ENCODE assay signal across 9 cellular contexts in the genomic region with DNA sequence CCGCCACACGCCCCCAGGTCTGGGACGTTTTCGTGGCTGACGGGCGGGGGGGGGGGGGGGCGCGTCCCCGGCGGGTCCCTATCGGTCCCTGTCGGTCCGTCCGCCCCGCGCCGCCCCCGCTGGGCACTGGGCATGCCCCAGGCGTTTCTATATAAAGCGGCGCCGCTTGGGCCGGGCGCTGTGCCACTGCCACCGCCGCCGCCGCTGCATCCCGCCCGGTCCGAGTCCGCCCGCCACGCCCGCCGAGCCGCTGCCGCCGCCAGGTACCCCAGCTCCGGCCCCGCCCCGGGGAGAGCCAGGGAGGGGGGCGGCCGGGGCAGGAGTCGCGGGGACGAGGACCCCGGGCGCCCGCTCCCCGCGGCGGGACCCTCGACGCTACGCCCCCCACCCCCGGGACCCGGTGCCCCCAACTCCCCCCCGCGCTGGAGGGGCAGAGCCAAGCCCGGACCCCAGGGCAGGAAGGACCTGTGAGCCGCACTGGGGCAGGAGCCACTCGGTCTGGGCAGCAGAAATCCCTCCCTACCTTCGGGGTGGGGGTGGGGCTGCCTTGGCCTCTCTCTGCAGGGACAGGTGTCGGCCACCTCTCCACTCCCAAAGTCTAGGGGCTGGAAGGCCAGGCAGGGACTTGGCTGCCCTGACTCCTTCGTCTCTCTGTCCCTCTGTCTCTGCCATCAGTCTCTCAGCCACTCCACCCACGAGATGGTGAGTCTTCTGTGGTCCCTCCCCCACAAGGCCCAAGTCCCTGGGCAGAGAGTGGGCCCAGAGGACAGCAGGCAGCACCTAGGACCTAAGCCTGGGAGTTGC. TPM values are rescaled to one million over a fixed set of nuclear protein-coding genes. Genes with fewer than 3 reads are reported as not detected.
DNase-seq lines count a peak whose midpoint lies in the region; ATAC-seq and TF ChIP-seq lines count a peak whose summit lies in the region.
"Had no signal": no experiment of that assay in that cellular context is flagged by ENCODE, and none has a peak within 500 bp of the region (broad histone marks: within the 10 kb centered on the region; RNA-seq: fewer than 3 reads in every experiment).

A gene with protein sequence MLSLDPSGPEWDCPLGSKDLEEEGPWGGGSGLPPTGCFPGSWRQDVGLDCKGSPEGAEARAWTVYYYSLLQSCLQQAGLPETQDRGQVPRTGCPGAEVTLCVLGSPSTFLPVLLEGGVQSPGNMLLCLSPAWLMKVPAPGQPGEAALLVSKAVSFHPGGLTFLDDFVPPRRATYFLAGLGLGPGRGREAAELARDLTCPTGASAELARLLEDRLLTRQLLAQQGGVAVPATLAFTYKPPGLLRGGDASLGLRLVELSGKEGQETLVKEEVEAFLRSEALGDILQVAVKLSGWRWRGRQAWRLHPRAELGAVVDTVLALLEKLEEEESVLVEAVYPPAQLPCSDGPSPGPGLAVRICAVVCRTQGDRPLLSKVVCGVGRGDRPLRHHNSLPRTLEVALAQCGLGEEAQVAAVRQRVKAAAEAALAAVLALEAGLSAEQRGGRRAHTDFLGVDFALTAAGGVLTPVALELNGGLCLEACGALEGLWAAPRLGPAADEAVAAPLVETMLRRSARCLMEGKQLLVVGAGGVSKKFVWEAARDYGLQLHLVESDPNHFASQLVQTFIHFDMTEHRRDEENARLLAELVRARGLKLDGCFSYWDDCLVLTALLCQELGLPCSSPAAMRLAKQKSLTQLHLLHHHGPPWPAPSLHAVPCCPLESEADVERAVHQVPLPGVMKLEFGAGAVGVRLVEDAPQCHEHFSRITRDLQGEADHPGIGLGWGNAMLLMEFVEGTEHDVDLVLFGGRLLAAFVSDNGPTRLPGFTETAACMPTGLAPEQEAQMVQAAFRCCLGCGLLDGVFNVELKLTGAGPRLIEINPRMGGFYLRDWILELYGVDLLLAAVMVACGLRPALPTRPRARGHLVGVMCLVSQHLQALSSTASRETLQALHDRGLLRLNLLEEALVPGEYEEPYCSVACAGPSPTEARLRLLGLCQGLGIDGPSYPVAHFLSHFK (plus strand): TSS at position 178 of the 804 bp plus-strand sequence. CDS start 522 bp downstream, at position 700.

- no peaks in the 10 kb centered on the region for H3K9me3 ChIP-seq in iPS-20b (ENCODE audit: insufficient read depth, low read depth, low read length)
- no peaks in the 10 kb centered on the region for H3K9me3 ChIP-seq in stomach
- H3K9me3 ChIP-seq: SK-N-SH had no signal

- H3K27ac ChIP-seq in iPS-20b (ENCODE audit: low read length) (no peak within 1 kb of the TSS), stomach (peak within 1 kb of the TSS; percentile 14 to 86 (median 73))

- no peak for TF ChIP-seq CTCF in stomach (IDR thresholded peaks at IDR 0.05)

- H3K9ac ChIP-seq in iPS-20b (ENCODE audit: low read depth, low read length), result no peak within 1 kb of the TSS
- H3K9ac ChIP-seq: SK-N-SH had no signal

- no peaks in the 10 kb centered on the region for H3K36me3 Mint-ChIP-seq in activated naive CD8-positive, alpha-beta T cell treated with anti-CD3 and anti-CD28 coated beads, Interleukin-2, amount 50 U/mL, for 24 hours (ENCODE audit: low read depth)

- H3K4me3 Mint-ChIP-seq in activated naive CD8-positive, alpha-beta T cell treated with anti-CD3 and anti-CD28 coated beads, Interleukin-2, amount 50 U/mL, for 24 hours, result peak within 1 kb of the TSS; percentile 69

- H3K27me3 Mint-ChIP-seq in activated naive CD8-positive, alpha-beta T cell treated with anti-CD3 and anti-CD28 coated beads, Interleukin-2, amount 50 U/mL, for 24 hours, result no peaks in the 10 kb centered on the region

- WGBS in stomach, 5 donors, result 3 to 10% (median 5%) methylated on average over 6 to 67 of the region's 67 CpGs

- no peak for TF ChIP-seq EP300 in stomach (IDR thresholded peaks at IDR 0.05)

- ATAC-seq in activated naive CD8-positive, alpha-beta T cell treated with anti-CD3 and anti-CD28 coated beads, Interleukin-2, amount 50 U/mL, for 24 hours, result no peak
- ATAC-seq in SK-N-SH treated with all-trans-retinoic acid at 6 μM for 48 hours, result no peak
- no peak for ATAC-seq in HG03342 (IDR thresholded peaks at IDR 0.05; ENCODE audit: unreplicated experiment)

- no peak for TF ChIP-seq POLR2A in stomach (IDR thresholded peaks at IDR 0.05)

- peak within 1 kb of the TSS; percentile 83 for H3K27ac Mint-ChIP-seq in activated naive CD8-positive, alpha-beta T cell treated with anti-CD3 and anti-CD28 coated beads, Interleukin-2, amount 50 U/mL, for 24 hours

- intact Hi-C loops in stomach (cut with DNase I; ENCODE audit: low total_unique reads), result no loop called here

- 0 out of 2 replicates have a peak, but pooled peaks cover 3% of the 10 kb centered on the region for H3K4me1 ChIP-seq in iPS-20b (ENCODE audit: insufficient read depth, low read length)
- H3K4me1 ChIP-seq in stomach, result peaks cover 55 to 73% (median 67%) of the 10 kb centered on the region in 4 donors

- H3K36me3 ChIP-seq in iPS-20b (ENCODE audit: insufficient read depth, low read depth, low read length) (no peaks in the 10 kb centered on the region), stomach (no peaks in the 10 kb centered on the region)

- H3K4me3 ChIP-seq in iPS-20b (ENCODE audit: low read length) (peak within 1 kb of the TSS; percentile 63; the same call in 1 of the 2 replicates), stomach (peak within 1 kb of the TSS; percentile 42 to 47 (median 44))

- peak; percentile 33 for DNase-seq in NCI-H146 (lab: John Stamatoyannopoulos, UW)
- DNase-seq in NCI-H146 treated with DMSO at 0.1 percent for 48 hours (lab: John Stamatoyannopoulos, UW; ENCODE audit: unreplicated experiment), result no peak
- DNase-seq in activated naive CD8-positive, alpha-beta T cell treated with anti-CD3 and anti-CD28 coated beads, Interleukin-2, amount 50 U/mL, for 24 hours, result peak; percentile 26
- DNase-seq in stomach, result no peak
- no peak for DNase-seq in glomerular visceral epithelial cell (ENCODE audit: extremely low spot score)

- H3K9me3 Mint-ChIP-seq in activated naive CD8-positive, alpha-beta T cell treated with anti-CD3 and anti-CD28 coated beads, Interleukin-2, amount 50 U/mL, for 24 hours, result no peaks in the 10 kb centered on the region

- H3K27me3 ChIP-seq in iPS-20b (ENCODE audit: insufficient read depth, low read length), result peaks cover 51% of the 10 kb centered on the region
- peaks cover 0 to 43% (median 0%) of the 10 kb centered on the region in 3 donors for H3K27me3 ChIP-seq in stomach

- H3K4me1 Mint-ChIP-seq in activated naive CD8-positive, alpha-beta T cell treated with anti-CD3 and anti-CD28 coated beads, Interleukin-2, amount 50 U/mL, for 24 hours, result peaks cover 77% of the 10 kb centered on the region

TF ChIP-seq in SK-N-SH treated with all-trans-retinoic acid at 6 μM for 48 hours, 23 proteins besides CTCF, POLR2A, EP300 and RAD21:
- TF ChIP-seq ZNF8 (CRISPR knock-in tag; IDR thresholded peaks at IDR 0.05), result no peak
- no peak for TF ChIP-seq GLIS3 (CRISPR knock-in tag; IDR thresholded peaks at IDR 0.05)
- TF ChIP-seq, protein P1, sequence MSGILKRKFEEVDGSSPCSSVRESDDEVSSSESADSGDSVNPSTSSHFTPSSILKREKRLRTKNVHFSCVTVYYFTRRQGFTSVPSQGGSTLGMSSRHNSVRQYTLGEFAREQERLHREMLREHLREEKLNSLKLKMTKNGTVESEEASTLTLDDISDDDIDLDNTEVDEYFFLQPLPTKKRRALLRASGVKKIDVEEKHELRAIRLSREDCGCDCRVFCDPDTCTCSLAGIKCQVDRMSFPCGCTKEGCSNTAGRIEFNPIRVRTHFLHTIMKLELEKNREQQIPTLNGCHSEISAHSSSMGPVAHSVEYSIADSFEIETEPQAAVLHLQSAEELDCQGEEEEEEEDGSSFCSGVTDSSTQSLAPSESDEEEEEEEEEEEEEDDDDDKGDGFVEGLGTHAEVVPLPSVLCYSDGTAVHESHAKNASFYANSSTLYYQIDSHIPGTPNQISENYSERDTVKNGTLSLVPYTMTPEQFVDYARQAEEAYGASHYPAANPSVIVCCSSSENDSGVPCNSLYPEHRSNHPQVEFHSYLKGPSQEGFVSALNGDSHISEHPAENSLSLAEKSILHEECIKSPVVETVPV (CRISPR knock-in tag; IDR thresholded peaks at IDR 0.05), result no peak
- no peak for TF ChIP-seq ISL1 (CRISPR knock-in tag; IDR thresholded peaks at IDR 0.05)
TF ChIP-seq in SK-N-SH treated with all-trans-retinoic acid at 6 μM for 48 hours: peak in this region for 0.

RNA-seq across cellular contexts. Expression of the gene that starts here (rescaled TPM):
- 10 to 100 TPM in 3 of 5 donors, 1 to 10 TPM in 1, under 1 TPM in 1; 0.29 to 33.3 (median 15.4) TPM for total RNA-seq in stomach
- polyA plus RNA-seq in stomach, result 1 to 10 TPM in 2 of 3 donors, under 1 TPM in 1; 0.88 to 3.4 (median 2.4) TPM

Comparison
In these comparisons a context has a peak if more than half of its experiments do, and no peak if none do; other contexts are left out.
1. DNase-seq: peak in NCI-H146 (single experiment) and activated naive CD8-positive, alpha-beta T cell treated with anti-CD3 and anti-CD28 coated beads, Interleukin-2, amount 50 U/mL, for 24 hours (single experiment); none in NCI-H146 treated with DMSO at 0.1 percent for 48 hours (single experiment), stomach (single experiment) and glomerular visceral epithelial cell (single experiment).